ENCODE assay signal across 8 cellular contexts in the genomic region with DNA sequence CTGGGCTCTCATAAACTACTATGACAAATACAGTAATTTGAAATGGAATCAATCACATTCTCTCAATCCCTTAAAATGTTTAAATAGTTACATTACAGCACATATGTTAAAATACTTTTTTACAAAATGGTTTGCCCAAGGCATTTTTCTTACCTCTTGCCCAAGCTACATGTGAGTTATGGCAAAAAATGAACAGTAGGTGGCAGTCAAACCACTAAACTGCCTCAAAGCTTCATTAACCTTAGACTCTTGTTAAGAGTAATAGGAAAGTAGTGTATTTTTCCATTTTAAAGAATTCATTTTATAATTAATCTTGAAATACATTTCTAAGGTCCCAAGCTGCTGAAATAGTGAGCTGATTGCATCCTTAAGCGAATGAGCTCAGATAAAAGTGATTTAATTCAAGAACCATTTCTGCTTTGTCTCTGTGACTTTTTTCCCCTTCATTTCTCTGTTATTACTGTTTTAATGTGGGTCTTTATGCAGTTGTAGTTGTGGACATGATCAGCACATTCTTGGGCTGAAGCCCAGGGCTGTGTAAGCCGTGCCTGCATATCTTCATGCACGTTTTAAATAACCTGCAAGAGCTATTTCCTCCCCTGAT.
A peak's percentile ranks its signal among the peaks of the same experiment; 100 is the strongest.
DNase-seq lines count a peak whose midpoint lies in the region; FAIRE-seq and TF ChIP-seq lines count a peak whose summit lies in the region.

No MANE protein-coding gene starts in this region.

- POLR2A ChIA-PET in HEK293T (lab: Yijun Ruan, JAX) = interaction anchor here (0.7 kb wide), 1 partner anchor 312 kb away, joined by 3 read pairs; a partner anchor contains a TSS
- POLR2A ChIA-PET in activated CD4-positive, alpha-beta memory T cell treated with anti-CD3 and anti-CD28 coated beads, Interleukin-2, amount 10 ng/mL, durations not matched to agents 7 days and 5 days (lab: Charles Lee) = no interaction called here

- H3K36me3 Mint-ChIP-seq in activated CD4-positive, alpha-beta memory T cell treated with anti-CD3 and anti-CD28 coated beads, Interleukin-2, amount 10 ng/mL, durations not matched to agents 7 days and 5 days (ENCODE audit: low read depth) = no peaks in the 10 kb centered on the region

- H3K4me3 Mint-ChIP-seq in activated CD4-positive, alpha-beta memory T cell treated with anti-CD3 and anti-CD28 coated beads, Interleukin-2, amount 10 ng/mL, durations not matched to agents 7 days and 5 days = no peak overlapping the region

- no peaks in the 10 kb centered on the region for H3K4me1 ChIP-seq in adrenal gland (replicated peaks in 1 of 2)
- H3K4me1 ChIP-seq in small intestine (ENCODE audit: control insufficient read depth in 2 of 2, insufficient read depth in 1 of 2, low read depth in 1 of 2, low read length in 1 of 2) = no peaks in the 10 kb centered on the region

- FAIRE-seq in small intestine (lab: Jason Lieb, UNC) = peak; percentile 91

- no peak overlapping the region for H3K27ac Mint-ChIP-seq in activated CD4-positive, alpha-beta memory T cell treated with anti-CD3 and anti-CD28 coated beads, Interleukin-2, amount 10 ng/mL, durations not matched to agents 7 days and 5 days

- peak; percentile 58 to 82 (median 72) for TF ChIP-seq CTCF in adrenal gland (IDR thresholded peaks at IDR 0.05)

- CTCF ChIA-PET in HEK293T (lab: Yijun Ruan, JAX) = interaction anchor here (0.6 to 1.5 kb wide), 12 partner anchors 12 to 407 kb away, joined by 3 to 13 read pairs (median 4); no protein-coding TSS in a partner anchor
- CTCF ChIA-PET in activated CD4-positive, alpha-beta memory T cell treated with anti-CD3 and anti-CD28 coated beads, Interleukin-2, amount 10 ng/mL, durations not matched to agents 7 days and 5 days (lab: Charles Lee) = interaction anchor here (0.6 to 5.6 kb wide), 13 partner anchors 9 to 420 kb away, joined by 3 to 76 read pairs (median 4); a partner anchor contains a TSS

- H3K9me3 Mint-ChIP-seq in activated CD4-positive, alpha-beta memory T cell treated with anti-CD3 and anti-CD28 coated beads, Interleukin-2, amount 10 ng/mL, durations not matched to agents 7 days and 5 days = no peaks in the 10 kb centered on the region

- intact Hi-C loops in adrenal gland (cut with DNase I) = no loop called here

- no peaks in the 10 kb centered on the region for H3K4me1 Mint-ChIP-seq in activated CD4-positive, alpha-beta memory T cell treated with anti-CD3 and anti-CD28 coated beads, Interleukin-2, amount 10 ng/mL, durations not matched to agents 7 days and 5 days

- H3K4me3 ChIP-seq in adrenal gland = no peak overlapping the region
- H3K4me3 ChIP-seq in small intestine (ENCODE audit: low read depth in 1 of 2, low read length in 2 of 2) = no peak overlapping the region

- no peaks in the 10 kb centered on the region for H3K9me3 ChIP-seq in adrenal gland (replicated peaks in 1 of 3)
- no peaks in the 10 kb centered on the region for H3K9me3 ChIP-seq in small intestine (ENCODE audit: control insufficient read depth, low read depth)

- 5 to 6% (median 6%) methylated on average over 3 of the region's 3 CpGs for WGBS in adrenal gland, 4 donors
- WGBS in small intestine, 3 donors = 3 to 12% (median 4%) methylated on average over 3 of the region's 3 CpGs

- H3K27ac ChIP-seq in adrenal gland = no peak overlapping the region
- H3K27ac ChIP-seq in small intestine (ENCODE audit: low read depth in 1 of 2, low read length in 1 of 2) = no peak overlapping the region

- H3K36me3 ChIP-seq in adrenal gland (replicated peaks in 1 of 2) (no peaks in the 10 kb centered on the region), small intestine (ENCODE audit: control insufficient read depth in 2 of 2, insufficient read depth in 2 of 2, low read length in 2 of 2) (no peaks in the 10 kb centered on the region)

- H3K27me3 ChIP-seq in adrenal gland (peaks cover 18% of the 10 kb centered on the region), small intestine (ENCODE audit: control insufficient read depth in 2 of 2, insufficient read depth in 2 of 2, low read length in 2 of 2) (peaks cover 0 to 3% of the 10 kb centered on the region in 2 donors)

- DNase-seq in stimulated activated CD4-positive, alpha-beta T cell treated with anti-CD3 and anti-CD28 coated beads, Interleukin-15, amount 100 ng/mL, for 24 hours = peak; percentile 28
- no peak for DNase-seq in stimulated activated CD4-positive, alpha-beta T cell treated with anti-CD3 and anti-CD28 coated beads, Interleukin-2, amount 100 ng/mL, for 24 hours
- DNase-seq in HEK293T (ENCODE audit: extremely low spot score) = peak; percentile 28
- peak; percentile 9 for DNase-seq in NCI-H2171 (lab: John Stamatoyannopoulos, UW)
- peak; percentile 19 to 64 (median 47) for DNase-seq in adrenal gland
- peak; percentile 8 for DNase-seq in hepatic stellate cell (ENCODE audit: low spot score)
- DNase-seq in small intestine = peak; percentile 71
- DNase-seq in activated CD4-positive, alpha-beta memory T cell treated with anti-CD3 and anti-CD28 coated beads, Interleukin-2, amount 10 ng/mL, durations not matched to agents 7 days and 5 days = no peak

- H3K27me3 Mint-ChIP-seq in activated CD4-positive, alpha-beta memory T cell treated with anti-CD3 and anti-CD28 coated beads, Interleukin-2, amount 10 ng/mL, durations not matched to agents 7 days and 5 days = peaks cover 25% of the 10 kb centered on the region

- TF ChIP-seq POLR2A in adrenal gland (IDR thresholded peaks at IDR 0.05) = no peak

TF ChIP-seq in HEK293T, 16 proteins besides CTCF, POLR2A, EP300 and RAD21:
- TF ChIP-seq HDGF (IDR thresholded peaks at IDR 0.05; ENCODE audit: borderline replicate concordance) (no peak), ARNT (IDR thresholded peaks at IDR 0.05) (no peak), SP1 (IDR thresholded peaks at IDR 0.05) (no peak), FOXA1 (IDR thresholded peaks at IDR 0.05) (no peak), ZNF384 (IDR thresholded peaks at IDR 0.05) (no peak), FOXK2 (IDR thresholded peaks at IDR 0.05) (no peak), ELF4 (IDR thresholded peaks at IDR 0.05) (no peak), TARDBP (IDR thresholded peaks at IDR 0.05) (no peak), NFRKB (IDR thresholded peaks at IDR 0.05) (no peak), SUZ12 (IDR thresholded peaks at IDR 0.05) (no peak), CTBP1 (IDR thresholded peaks at IDR 0.05; ENCODE audit: borderline replicate concordance) (no peak), BHLHE40 (IDR thresholded peaks at IDR 0.05; ENCODE audit: borderline replicate concordance) (no peak), FOXM1 (IDR thresholded peaks at IDR 0.05; ENCODE audit: borderline replicate concordance) (no peak), LEF1 (IDR thresholded peaks at IDR 0.05; ENCODE audit: borderline replicate concordance) (no peak), L3MBTL2 (conservative IDR thresholded peaks at IDR 0.05) (no peak)
- TF ChIP-seq, protein P1, sequence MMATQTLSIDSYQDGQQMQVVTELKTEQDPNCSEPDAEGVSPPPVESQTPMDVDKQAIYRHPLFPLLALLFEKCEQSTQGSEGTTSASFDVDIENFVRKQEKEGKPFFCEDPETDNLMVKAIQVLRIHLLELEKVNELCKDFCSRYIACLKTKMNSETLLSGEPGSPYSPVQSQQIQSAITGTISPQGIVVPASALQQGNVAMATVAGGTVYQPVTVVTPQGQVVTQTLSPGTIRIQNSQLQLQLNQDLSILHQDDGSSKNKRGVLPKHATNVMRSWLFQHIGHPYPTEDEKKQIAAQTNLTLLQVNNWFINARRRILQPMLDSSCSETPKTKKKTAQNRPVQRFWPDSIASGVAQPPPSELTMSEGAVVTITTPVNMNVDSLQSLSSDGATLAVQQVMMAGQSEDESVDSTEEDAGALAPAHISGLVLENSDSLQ (IDR thresholded peaks at IDR 0.05) = no peak

Comparison
In these comparisons a context has a peak if more than half of its experiments do, and no peak if none do; other contexts are left out.
1. DNase-seq: peak in stimulated activated CD4-positive, alpha-beta T cell treated with anti-CD3 and anti-CD28 coated beads, Interleukin-15, amount 100 ng/mL, for 24 hours (single experiment), HEK293T (single experiment), NCI-H2171 (single experiment), adrenal gland (7 of 7), hepatic stellate cell (single experiment) and small intestine (single experiment); none in stimulated activated CD4-positive, alpha-beta T cell treated with anti-CD3 and anti-CD28 coated beads, Interleukin-2, amount 100 ng/mL, for 24 hours (0 of 2) and activated CD4-positive, alpha-beta memory T cell treated with anti-CD3 and anti-CD28 coated beads, Interleukin-2, amount 10 ng/mL, durations not matched to agents 7 days and 5 days (single experiment).